In the genomic region with DNA sequence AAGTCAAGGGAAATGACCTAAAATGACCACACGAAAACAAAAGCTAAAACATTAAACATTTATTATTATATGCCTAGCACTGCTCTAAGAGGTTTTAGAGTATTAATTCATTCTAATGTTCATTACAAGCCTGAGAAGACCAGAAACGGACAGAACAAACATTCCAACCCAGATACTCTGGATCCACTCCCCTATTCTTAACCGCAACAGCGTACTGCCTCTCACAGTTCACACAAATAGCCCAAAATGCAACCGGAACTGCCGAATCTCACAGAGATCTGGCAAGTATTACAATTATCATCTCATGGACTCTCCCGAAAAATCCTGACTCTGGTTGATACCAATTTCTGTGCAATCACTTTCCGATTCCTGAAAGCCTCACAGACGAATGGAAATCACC, we compare ENCODE assay signal across 10 cellular contexts. TPM values are rescaled to one million over a fixed set of nuclear protein-coding genes. Genes with fewer than 3 reads are reported as not detected.
DNase-seq lines count a peak whose midpoint lies in the region; ATAC-seq and TF ChIP-seq lines count a peak whose summit lies in the region.
"Had no signal": no experiment of that assay in that cellular context is flagged by ENCODE, and none has a peak within 500 bp of the region (broad histone marks: within the 10 kb centered on the region; RNA-seq: fewer than 3 reads in every experiment).

No MANE protein-coding gene starts in this region.

- CTCF ChIA-PET in activated naive CD4-positive, alpha-beta T cell treated with anti-CD3 and anti-CD28 coated beads for 36 hours (lab: Charles Lee), result no interaction called here

- H3K4me3 ChIP-seq in gastroesophageal sphincter (peak overlapping the region; percentile 65 to 89), testis (no peak overlapping the region)

- no peak for DNase-seq in activated naive CD4-positive, alpha-beta T cell treated with anti-CD3 and anti-CD28 coated beads for 36 hours
- DNase-seq in activated naive CD4-positive, alpha-beta T cell treated with Interleukin-2 at 50 U/mL for 16 hours, result no peak
- DNase-seq in T-helper 17 cell (no peak), testis (no peak), OCI-M2 (lab: John Stamatoyannopoulos, UW; ENCODE audit: unreplicated experiment) (no peak)
- no peak for DNase-seq in stimulated activated effector memory CD8-positive, alpha-beta T cell treated with anti-CD3 and anti-CD28 coated beads, Interleukin-12 subunit alpha, Interleukin-12 subunit beta, amount 100 ng/mL, for 72 hours (ENCODE audit: low spot score in 2 of 2)
- DNase-seq: foreskin melanocyte, NCI-H1417 treated with DMSO at 0.1 percent for 48 hours had no signal

- ATAC-seq in T-helper 17 cell (no peak), gastroesophageal sphincter (no peak), GM18867 (IDR thresholded peaks at IDR 0.05; ENCODE audit: unreplicated experiment) (no peak)
- no peak for ATAC-seq in stimulated activated effector memory CD8-positive, alpha-beta T cell treated with anti-CD3 and anti-CD28 coated beads, Interleukin-12 subunit alpha, Interleukin-12 subunit beta, amount 100 ng/mL, for 72 hours

- 62 to 66% methylated on average over 7 to 9 of the region's 9 CpGs for WGBS in gastroesophageal sphincter (ENCODE audit: low coverage in 1 of 2), 2 donors
- WGBS in testis, 2 donors, result 71 to 88% methylated on average over 9 of the region's 9 CpGs

- intact Hi-C loops in activated naive CD4-positive, alpha-beta T cell treated with anti-CD3 and anti-CD28 coated beads for 36 hours (cut with micrococcal nuclease), result no loop called here
- intact Hi-C loops in testis (cut with DNase I; ENCODE audit: low total_unique reads), result no loop called here

- TF ChIP-seq EP300 in gastroesophageal sphincter (IDR thresholded peaks at IDR 0.05), result no peak

- H3K9me3 ChIP-seq in T-helper 17 cell (ENCODE audit: control insufficient read depth, low read length, poor library complexity, severe bottlenecking) (peaks cover 4% of the 10 kb centered on the region), gastroesophageal sphincter (peaks cover 0 to 34% (median 0%) of the 10 kb centered on the region in 3 donors), testis (no peaks in the 10 kb centered on the region)

- TF ChIP-seq POLR2A in gastroesophageal sphincter (IDR thresholded peaks at IDR 0.05), result no peak
- no peak for TF ChIP-seq POLR2A in testis (IDR thresholded peaks at IDR 0.05)

- H3K4me1 ChIP-seq in gastroesophageal sphincter, result peaks cover 0 to 28% (median 6%) of the 10 kb centered on the region in 3 donors
- H3K4me1 ChIP-seq in testis, result peaks cover 6% of the 10 kb centered on the region

- TF ChIP-seq CTCF in gastroesophageal sphincter (IDR thresholded peaks at IDR 0.05), result no peak
- no peak for TF ChIP-seq CTCF in testis (IDR thresholded peaks at IDR 0.05)

- peaks cover 36% of the 10 kb centered on the region for H3K4me1 Mint-ChIP-seq in activated naive CD4-positive, alpha-beta T cell treated with anti-CD3 and anti-CD28 coated beads for 36 hours (ENCODE audit: low read depth)
- H3K4me1 Mint-ChIP-seq in T-helper 17 cell, result peaks cover 29% of the 10 kb centered on the region
- peaks cover 47% of the 10 kb centered on the region for H3K4me1 Mint-ChIP-seq in stimulated activated effector memory CD8-positive, alpha-beta T cell treated with anti-CD3 and anti-CD28 coated beads, Interleukin-12 subunit alpha, Interleukin-12 subunit beta, amount 100 ng/mL, for 72 hours

- peaks cover 0 to 13% of the 10 kb centered on the region in 2 donors for H3K36me3 ChIP-seq in gastroesophageal sphincter
- H3K36me3 ChIP-seq in testis (ENCODE audit: low read depth, missing control alignments), result no peaks in the 10 kb centered on the region

- no peaks in the 10 kb centered on the region for H3K27me3 Mint-ChIP-seq in activated naive CD4-positive, alpha-beta T cell treated with anti-CD3 and anti-CD28 coated beads for 36 hours (ENCODE audit: low read depth)
- no peaks in the 10 kb centered on the region for H3K27me3 Mint-ChIP-seq in T-helper 17 cell

- H3K9me3 Mint-ChIP-seq in activated naive CD4-positive, alpha-beta T cell treated with anti-CD3 and anti-CD28 coated beads for 36 hours, result peaks cover 8% of the 10 kb centered on the region
- H3K9me3 Mint-ChIP-seq in stimulated activated effector memory CD8-positive, alpha-beta T cell treated with anti-CD3 and anti-CD28 coated beads, Interleukin-12 subunit alpha, Interleukin-12 subunit beta, amount 100 ng/mL, for 72 hours, result peaks cover 10% of the 10 kb centered on the region

- peak overlapping the region in 3 of 4 donors; percentile 81 to 83 (median 81) for H3K27ac ChIP-seq in gastroesophageal sphincter
- H3K27ac ChIP-seq in testis, result no peak overlapping the region

- H3K27ac Mint-ChIP-seq in activated naive CD4-positive, alpha-beta T cell treated with anti-CD3 and anti-CD28 coated beads for 36 hours, result no peak overlapping the region
- H3K27ac Mint-ChIP-seq in T-helper 17 cell, result no peak overlapping the region
- no peak overlapping the region for H3K27ac Mint-ChIP-seq in stimulated activated effector memory CD8-positive, alpha-beta T cell treated with anti-CD3 and anti-CD28 coated beads, Interleukin-12 subunit alpha, Interleukin-12 subunit beta, amount 100 ng/mL, for 72 hours

- H3K27me3 ChIP-seq in gastroesophageal sphincter, result no peaks in the 10 kb centered on the region
- no peaks in the 10 kb centered on the region for H3K27me3 ChIP-seq in testis

- H3K36me3 Mint-ChIP-seq in activated naive CD4-positive, alpha-beta T cell treated with anti-CD3 and anti-CD28 coated beads for 36 hours (ENCODE audit: low read depth), result peaks cover 24% of the 10 kb centered on the region
- H3K36me3 Mint-ChIP-seq in T-helper 17 cell (ENCODE audit: low read depth), result peaks cover 5% of the 10 kb centered on the region
- H3K36me3 Mint-ChIP-seq in stimulated activated effector memory CD8-positive, alpha-beta T cell treated with anti-CD3 and anti-CD28 coated beads, Interleukin-12 subunit alpha, Interleukin-12 subunit beta, amount 100 ng/mL, for 72 hours, result peaks cover 10% of the 10 kb centered on the region

- H3K4me3 Mint-ChIP-seq in activated naive CD4-positive, alpha-beta T cell treated with anti-CD3 and anti-CD28 coated beads for 36 hours, result peak overlapping the region; percentile 99
- peak overlapping the region; percentile 97 for H3K4me3 Mint-ChIP-seq in T-helper 17 cell
- peak overlapping the region; percentile 99 for H3K4me3 Mint-ChIP-seq in stimulated activated effector memory CD8-positive, alpha-beta T cell treated with anti-CD3 and anti-CD28 coated beads, Interleukin-12 subunit alpha, Interleukin-12 subunit beta, amount 100 ng/mL, for 72 hours

RNA-seq across cellular contexts. Expression of a gene that starts 1.4 kb away (rescaled TPM):
- 1 to 10 TPM; 8.3 to 9.8 TPM for total RNA-seq in activated naive CD4-positive, alpha-beta T cell treated with anti-CD3 and anti-CD28 coated beads for 36 hours
- 10 to 100 TPM; 15.1 to 16.8 TPM for total RNA-seq in T-helper 17 cell
- 10 to 100 TPM; 14.5 to 22.5 (median 19.7) TPM for total RNA-seq in gastroesophageal sphincter
- total RNA-seq in testis, result 10 to 100 TPM; 13.5 to 18.6 TPM
- polyA plus RNA-seq in testis (ENCODE audit: insufficient read depth, low read depth, low replicate concordance), result 5.0 TPM

RNA-seq across cellular contexts. Expression of a gene that starts 36.1 kb away (rescaled TPM):
- 10 to 100 TPM in 1 of 2 experiments, 1 to 10 TPM in 1; 8.8 to 10.5 TPM for total RNA-seq in activated naive CD4-positive, alpha-beta T cell treated with anti-CD3 and anti-CD28 coated beads for 36 hours
- total RNA-seq in T-helper 17 cell, result 1 to 10 TPM; 6.4 to 9.5 TPM
- total RNA-seq in gastroesophageal sphincter, result 10 to 100 TPM in 3 of 4 donors, 1 to 10 TPM in 1; 9.4 to 22.1 (median 15.5) TPM
- 10 to 100 TPM; 16.1 to 17.2 TPM for total RNA-seq in testis
- 9.5 TPM for polyA plus RNA-seq in testis (ENCODE audit: insufficient read depth, low read depth, low replicate concordance)

RNA-seq across cellular contexts. Expression of a gene that starts 57.8 kb away (rescaled TPM):
- total RNA-seq in activated naive CD4-positive, alpha-beta T cell treated with anti-CD3 and anti-CD28 coated beads for 36 hours, result 1 to 10 TPM; 1.6 to 2.3 TPM
- total RNA-seq in T-helper 17 cell (1 to 10 TPM; 2.5 to 2.7 TPM), gastroesophageal sphincter (10 to 100 TPM in 1 of 4 donors, 1 to 10 TPM in 3; 5.2 to 17.7 (median 7.5) TPM), testis (10 to 100 TPM; 19.6 to 21.7 TPM)
- polyA plus RNA-seq in testis (ENCODE audit: insufficient read depth, low read depth, low replicate concordance), result 27.6 TPM

Comparison
In these comparisons a context has a peak if more than half of its experiments do, and no peak if none do; other contexts are left out.
1. H3K27ac ChIP-seq: peak in gastroesophageal sphincter (3 of 4); none in testis (0 of 2).
2. H3K4me3 ChIP-seq: peak in gastroesophageal sphincter (2 of 2); none in testis (0 of 2).
3. Peak in every context shown above with its lines, with median percentiles within 50 percentile points of each other: H3K4me3 Mint-ChIP-seq.